8 cellular contexts compared by ENCODE assay signal in the genomic region with DNA sequence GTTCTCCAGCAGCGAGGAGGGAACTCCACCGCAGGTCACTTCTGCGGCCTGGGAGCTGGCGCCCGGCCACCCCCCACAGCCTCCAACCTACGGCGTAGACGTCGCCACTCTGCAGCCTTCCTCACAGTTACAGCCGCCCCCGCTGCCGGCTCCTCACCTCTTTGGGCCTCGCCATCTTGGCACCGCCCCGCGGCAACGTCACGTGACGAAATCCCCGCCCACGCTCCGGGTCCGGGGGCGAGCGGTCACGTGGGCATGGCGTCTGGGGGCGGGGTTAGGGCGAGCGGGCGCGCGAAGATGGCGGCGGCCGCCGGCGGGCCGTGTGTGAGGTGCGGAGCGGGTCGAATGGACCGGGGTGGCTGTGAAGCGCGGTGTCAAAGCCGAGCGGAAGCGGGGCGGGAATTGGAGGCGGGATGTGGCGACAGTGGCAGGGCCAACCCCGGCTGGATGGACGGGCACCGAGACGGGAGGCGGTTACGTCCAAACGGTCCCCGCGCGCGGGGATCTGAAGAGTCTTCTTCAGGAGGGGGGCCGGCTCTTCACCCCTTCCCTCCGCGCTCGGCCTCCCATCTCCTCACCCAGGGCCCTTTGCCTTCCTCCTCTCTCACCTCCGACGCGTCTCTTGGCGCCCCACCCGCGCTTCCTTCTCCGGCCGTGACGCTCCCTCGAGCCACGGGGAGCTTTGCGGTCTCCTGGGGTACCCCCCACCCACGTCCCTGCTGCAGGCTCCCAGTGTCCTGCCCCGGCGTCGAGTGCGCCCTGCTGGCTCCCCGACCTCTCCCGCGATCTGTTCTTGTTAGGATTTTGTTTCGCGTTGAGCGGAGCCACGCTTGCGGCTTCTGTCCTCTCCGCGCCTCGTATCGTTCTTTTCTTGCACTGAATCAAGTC. TPM values are rescaled to one million over a fixed set of nuclear protein-coding genes. Genes with fewer than 3 reads are reported as not detected.
DNase-seq lines count a peak whose midpoint lies in the region; ATAC-seq and TF ChIP-seq lines count a peak whose summit lies in the region.

Gene DOLK (minus strand): TSS at position 181 of the 888 bp plus-strand sequence. CDS start 300 bp downstream, outside the sequence.
A gene with protein sequence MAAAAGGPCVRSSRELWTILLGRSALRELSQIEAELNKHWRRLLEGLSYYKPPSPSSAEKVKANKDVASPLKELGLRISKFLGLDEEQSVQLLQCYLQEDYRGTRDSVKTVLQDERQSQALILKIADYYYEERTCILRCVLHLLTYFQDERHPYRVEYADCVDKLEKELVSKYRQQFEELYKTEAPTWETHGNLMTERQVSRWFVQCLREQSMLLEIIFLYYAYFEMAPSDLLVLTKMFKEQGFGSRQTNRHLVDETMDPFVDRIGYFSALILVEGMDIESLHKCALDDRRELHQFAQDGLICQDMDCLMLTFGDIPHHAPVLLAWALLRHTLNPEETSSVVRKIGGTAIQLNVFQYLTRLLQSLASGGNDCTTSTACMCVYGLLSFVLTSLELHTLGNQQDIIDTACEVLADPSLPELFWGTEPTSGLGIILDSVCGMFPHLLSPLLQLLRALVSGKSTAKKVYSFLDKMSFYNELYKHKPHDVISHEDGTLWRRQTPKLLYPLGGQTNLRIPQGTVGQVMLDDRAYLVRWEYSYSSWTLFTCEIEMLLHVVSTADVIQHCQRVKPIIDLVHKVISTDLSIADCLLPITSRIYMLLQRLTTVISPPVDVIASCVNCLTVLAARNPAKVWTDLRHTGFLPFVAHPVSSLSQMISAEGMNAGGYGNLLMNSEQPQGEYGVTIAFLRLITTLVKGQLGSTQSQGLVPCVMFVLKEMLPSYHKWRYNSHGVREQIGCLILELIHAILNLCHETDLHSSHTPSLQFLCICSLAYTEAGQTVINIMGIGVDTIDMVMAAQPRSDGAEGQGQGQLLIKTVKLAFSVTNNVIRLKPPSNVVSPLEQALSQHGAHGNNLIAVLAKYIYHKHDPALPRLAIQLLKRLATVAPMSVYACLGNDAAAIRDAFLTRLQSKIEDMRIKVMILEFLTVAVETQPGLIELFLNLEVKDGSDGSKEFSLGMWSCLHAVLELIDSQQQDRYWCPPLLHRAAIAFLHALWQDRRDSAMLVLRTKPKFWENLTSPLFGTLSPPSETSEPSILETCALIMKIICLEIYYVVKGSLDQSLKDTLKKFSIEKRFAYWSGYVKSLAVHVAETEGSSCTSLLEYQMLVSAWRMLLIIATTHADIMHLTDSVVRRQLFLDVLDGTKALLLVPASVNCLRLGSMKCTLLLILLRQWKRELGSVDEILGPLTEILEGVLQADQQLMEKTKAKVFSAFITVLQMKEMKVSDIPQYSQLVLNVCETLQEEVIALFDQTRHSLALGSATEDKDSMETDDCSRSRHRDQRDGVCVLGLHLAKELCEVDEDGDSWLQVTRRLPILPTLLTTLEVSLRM (N-terminal part only) (plus strand): TSS at position 277 of the 888 bp plus-strand sequence. CDS start 21 bp downstream, at position 298.

- peak; percentile 98 for TF ChIP-seq POLR2A in GM19099 (IDR thresholded peaks at IDR 0.05; ENCODE audit: extremely low read depth, insufficient read length, low read depth)

- POLR2A ChIA-PET in activated CD4-positive, alpha-beta T cell treated with anti-CD3 and anti-CD28 coated beads for 36 hours (lab: Charles Lee): interaction anchor here (0.6 to 1.4 kb wide), 8 partner anchors 8 to 811 kb away, joined by 3 to 7 read pairs (median 4); partner anchors contain the start of gene KYAT1

- intact Hi-C loops in activated CD4-positive, alpha-beta T cell treated with anti-CD3 and anti-CD28 coated beads for 36 hours (cut with DNase I, micrococcal nuclease): loop anchor here (1.0 to 5.0 kb wide), 20 partner anchors 45 to 697 kb away; partner anchors contain the start of genes LRRC8A (in 2 of the 2), SET (in 2 of the 2), DOLPP1 (in 1 of the 2) and DYNC2I2 (in 1 of the 2)

- DNase-seq in Ammon's horn (ENCODE audit: low spot score) (peak; percentile 95), NCI-H510A treated with DMSO at 0.1 percent for 48 hours (lab: John Stamatoyannopoulos, UW) (peak; percentile 84), choroid plexus epithelial cell (ENCODE audit: low read depth) (peak; percentile 91), kidney tubule cell (ENCODE audit: low spot score) (peak; percentile 93)
- peak; percentile 99 for DNase-seq in activated CD4-positive, alpha-beta T cell treated with anti-CD3 and anti-CD28 coated beads for 36 hours
- peak; percentile 96 to 100 for DNase-seq in stimulated activated CD4-positive, alpha-beta T cell treated with anti-CD3 and anti-CD28 coated beads, Interleukin-1b, Interleukin-23, amount 100 ng/mL, for 1 hour (ENCODE audit: low read depth in 2 of 2)

- no peaks in the 10 kb centered on the region for H3K27me3 Mint-ChIP-seq in activated CD4-positive, alpha-beta T cell treated with anti-CD3 and anti-CD28 coated beads for 36 hours

- peak within 1 kb of the TSS; percentile 94 for H3K4me3 ChIP-seq in choroid plexus epithelial cell (ENCODE audit: low read depth, low read length)

- H3K4me1 Mint-ChIP-seq in activated CD4-positive, alpha-beta T cell treated with anti-CD3 and anti-CD28 coated beads for 36 hours: peaks cover 29% of the 10 kb centered on the region

- H3K4me3 Mint-ChIP-seq in activated CD4-positive, alpha-beta T cell treated with anti-CD3 and anti-CD28 coated beads for 36 hours: peak within 1 kb of the TSS; percentile 89

- H3K9me3 Mint-ChIP-seq in activated CD4-positive, alpha-beta T cell treated with anti-CD3 and anti-CD28 coated beads for 36 hours (ENCODE audit: low read depth): no peaks in the 10 kb centered on the region

- peak within 1 kb of the TSS; percentile 95 for H3K27ac Mint-ChIP-seq in activated CD4-positive, alpha-beta T cell treated with anti-CD3 and anti-CD28 coated beads for 36 hours

- CTCF ChIA-PET in activated CD4-positive, alpha-beta T cell treated with anti-CD3 and anti-CD28 coated beads for 36 hours (lab: Charles Lee): interaction anchor here (0.6 to 1.1 kb wide), 7 partner anchors 18 to 394 kb away, joined by 3 to 4 read pairs (median 3); partner anchors contain the start of gene ENDOG

- peaks cover 31% of the 10 kb centered on the region for H3K36me3 Mint-ChIP-seq in activated CD4-positive, alpha-beta T cell treated with anti-CD3 and anti-CD28 coated beads for 36 hours (ENCODE audit: low read depth)

- TF ChIP-seq CTCF in choroid plexus epithelial cell (conservative IDR thresholded peaks at IDR 0.05; ENCODE audit: low read depth, low read length): no peak

- ATAC-seq in HG03378 (IDR thresholded peaks at IDR 0.05; ENCODE audit: unreplicated experiment): peak; percentile 61
- ATAC-seq in activated CD4-positive, alpha-beta T cell treated with anti-CD3 and anti-CD28 coated beads for 36 hours: peak; percentile 80

RNA-seq across cellular contexts. Expression of gene DOLK, which starts in this region (rescaled TPM):
- total RNA-seq in activated CD4-positive, alpha-beta T cell treated with anti-CD3 and anti-CD28 coated beads for 36 hours: 1 to 10 TPM; 4.8 to 5.0 TPM

RNA-seq across cellular contexts. Expression of the second gene that starts in this region (rescaled TPM):
- 100 to 1,000 TPM; 102 to 124 TPM for total RNA-seq in activated CD4-positive, alpha-beta T cell treated with anti-CD3 and anti-CD28 coated beads for 36 hours

Comparison
In these comparisons a context has a peak if more than half of its experiments do, and no peak if none do; other contexts are left out.
1. Peak in every context shown above with its lines: DNase-seq, ATAC-seq and H3K4me3 ChIP-seq.